Comparison of ENCODE assay signal across 1 cellular context in genomic region chr17:61294777-61295176, GRCh38.
TF ChIP-seq lines count a peak whose summit lies in the region.

No MANE protein-coding gene starts in this region.

TF ChIP-seq in GM23338, 12 proteins besides CTCF, POLR2A, EP300 and RAD21 (continued from another document):
- TF ChIP-seq, protein P1, sequence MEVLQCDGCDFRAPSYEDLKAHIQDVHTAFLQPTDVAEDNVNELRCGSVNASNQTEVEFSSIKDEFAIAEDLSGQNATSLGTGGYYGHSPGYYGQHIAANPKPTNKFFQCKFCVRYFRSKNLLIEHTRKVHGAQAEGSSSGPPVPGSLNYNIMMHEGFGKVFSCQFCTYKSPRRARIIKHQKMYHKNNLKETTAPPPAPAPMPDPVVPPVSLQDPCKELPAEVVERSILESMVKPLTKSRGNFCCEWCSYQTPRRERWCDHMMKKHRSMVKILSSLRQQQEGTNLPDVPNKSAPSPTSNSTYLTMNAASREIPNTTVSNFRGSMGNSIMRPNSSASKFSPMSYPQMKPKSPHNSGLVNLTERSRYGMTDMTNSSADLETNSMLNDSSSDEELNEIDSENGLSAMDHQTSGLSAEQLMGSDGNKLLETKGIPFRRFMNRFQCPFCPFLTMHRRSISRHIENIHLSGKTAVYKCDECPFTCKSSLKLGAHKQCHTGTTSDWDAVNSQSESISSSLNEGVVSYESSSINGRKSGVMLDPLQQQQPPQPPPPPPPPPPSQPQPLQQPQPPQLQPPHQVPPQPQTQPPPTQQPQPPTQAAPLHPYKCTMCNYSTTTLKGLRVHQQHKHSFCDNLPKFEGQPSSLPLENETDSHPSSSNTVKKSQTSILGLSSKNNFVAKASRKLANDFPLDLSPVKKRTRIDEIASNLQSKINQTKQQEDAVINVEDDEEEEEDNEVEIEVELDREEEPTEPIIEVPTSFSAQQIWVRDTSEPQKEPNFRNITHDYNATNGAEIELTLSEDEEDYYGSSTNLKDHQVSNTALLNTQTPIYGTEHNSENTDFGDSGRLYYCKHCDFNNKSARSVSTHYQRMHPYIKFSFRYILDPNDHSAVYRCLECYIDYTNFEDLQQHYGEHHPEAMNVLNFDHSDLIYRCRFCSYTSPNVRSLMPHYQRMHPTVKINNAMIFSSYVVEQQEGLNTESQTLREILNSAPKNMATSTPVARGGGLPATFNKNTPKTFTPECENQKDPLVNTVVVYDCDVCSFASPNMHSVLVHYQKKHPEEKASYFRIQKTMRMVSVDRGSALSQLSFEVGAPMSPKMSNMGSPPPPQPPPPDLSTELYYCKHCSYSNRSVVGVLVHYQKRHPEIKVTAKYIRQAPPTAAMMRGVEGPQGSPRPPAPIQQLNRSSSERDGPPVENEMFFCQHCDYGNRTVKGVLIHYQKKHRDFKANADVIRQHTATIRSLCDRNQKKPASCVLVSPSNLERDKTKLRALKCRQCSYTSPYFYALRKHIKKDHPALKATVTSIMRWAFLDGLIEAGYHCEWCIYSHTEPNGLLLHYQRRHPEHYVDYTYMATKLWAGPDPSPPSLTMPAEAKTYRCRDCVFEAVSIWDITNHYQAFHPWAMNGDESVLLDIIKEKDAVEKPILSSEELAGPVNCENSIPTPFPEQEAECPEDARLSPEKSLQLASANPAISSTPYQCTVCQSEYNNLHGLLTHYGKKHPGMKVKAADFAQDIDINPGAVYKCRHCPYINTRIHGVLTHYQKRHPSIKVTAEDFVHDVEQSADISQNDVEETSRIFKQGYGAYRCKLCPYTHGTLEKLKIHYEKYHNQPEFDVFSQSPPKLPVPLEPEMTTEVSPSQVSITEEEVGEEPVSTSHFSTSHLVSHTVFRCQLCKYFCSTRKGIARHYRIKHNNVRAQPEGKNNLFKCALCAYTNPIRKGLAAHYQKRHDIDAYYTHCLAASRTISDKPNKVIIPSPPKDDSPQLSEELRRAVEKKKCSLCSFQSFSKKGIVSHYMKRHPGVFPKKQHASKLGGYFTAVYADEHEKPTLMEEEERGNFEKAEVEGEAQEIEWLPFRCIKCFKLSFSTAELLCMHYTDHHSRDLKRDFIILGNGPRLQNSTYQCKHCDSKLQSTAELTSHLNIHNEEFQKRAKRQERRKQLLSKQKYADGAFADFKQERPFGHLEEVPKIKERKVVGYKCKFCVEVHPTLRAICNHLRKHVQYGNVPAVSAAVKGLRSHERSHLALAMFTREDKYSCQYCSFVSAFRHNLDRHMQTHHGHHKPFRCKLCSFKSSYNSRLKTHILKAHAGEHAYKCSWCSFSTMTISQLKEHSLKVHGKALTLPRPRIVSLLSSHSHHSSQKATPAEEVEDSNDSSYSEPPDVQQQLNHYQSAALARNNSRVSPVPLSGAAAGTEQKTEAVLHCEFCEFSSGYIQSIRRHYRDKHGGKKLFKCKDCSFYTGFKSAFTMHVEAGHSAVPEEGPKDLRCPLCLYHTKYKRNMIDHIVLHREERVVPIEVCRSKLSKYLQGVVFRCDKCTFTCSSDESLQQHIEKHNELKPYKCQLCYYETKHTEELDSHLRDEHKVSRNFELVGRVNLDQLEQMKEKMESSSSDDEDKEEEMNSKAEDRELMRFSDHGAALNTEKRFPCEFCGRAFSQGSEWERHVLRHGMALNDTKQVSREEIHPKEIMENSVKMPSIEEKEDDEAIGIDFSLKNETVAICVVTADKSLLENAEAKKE (CRISPR knock-in tag; IDR thresholded peaks at IDR 0.05) = no peak
- no peak for TF ChIP-seq NANOG (IDR thresholded peaks at IDR 0.05; ENCODE audit: borderline replicate concordance)
TF ChIP-seq in GM23338: peak in this region for 0.
